Comparison of ENCODE assay signal across 8 cellular contexts in genomic region chr3:13650210-13651056, GRCh38.
A peak's percentile ranks its signal among the peaks of the same experiment; 100 is the strongest.
DNase-seq lines count a peak whose midpoint lies in the region; ATAC-seq, FAIRE-seq and TF ChIP-seq lines count a peak whose summit lies in the region.

No MANE protein-coding gene starts in this region.

- H2BK15ac ChIP-seq in neuronal stem cell (ENCODE audit: low read length), result no peak overlapping the region

- H2BK5ac ChIP-seq in neuronal stem cell (ENCODE audit: low read length), result no peak overlapping the region

- no peak for TF ChIP-seq EP300 in stomach (IDR thresholded peaks at IDR 0.05)

- H3K4me3 ChIP-seq in fibroblast of pulmonary artery (replicated peaks; ENCODE audit: low read depth, low read length) (no peak overlapping the region), neuronal stem cell (ENCODE audit: low read length in 2 of 2) (no peak overlapping the region), stomach (peak overlapping the region in 1 of 4 donors; percentile 18)

- H3K9me3 ChIP-seq in neuronal stem cell (replicated peaks in 1 of 2; ENCODE audit: control insufficient read depth in 2 of 2, insufficient read depth in 1 of 2, low read depth in 1 of 2, low read length in 2 of 2) (no peaks in the 10 kb centered on the region), stomach (no peaks in the 10 kb centered on the region)

- no peak overlapping the region for H2BK120ac ChIP-seq in neuronal stem cell (ENCODE audit: low read depth, low read length)

- TF ChIP-seq CTCF in fibroblast of pulmonary artery (IDR thresholded peaks at IDR 0.05; ENCODE audit: low read length, missing control alignments), result peak; percentile 89
- TF ChIP-seq CTCF in stomach (IDR thresholded peaks at IDR 0.05), result peak in 6 of 7 experiments; percentile 93 to 100 (median 99)

- DNase-seq in DMS53 (lab: John Stamatoyannopoulos, UW), result peak; percentile 40
- no peak for DNase-seq in DMS53 treated with DMSO at 0.1 percent for 48 hours (lab: John Stamatoyannopoulos, UW; ENCODE audit: unreplicated experiment)
- DNase-seq in RCC 7860 (ENCODE audit: low spot score), result peak; percentile 23
- peak; percentile 69 to 73 for DNase-seq in activated T-helper 1 cell treated with anti-CD3 and anti-CD28 coated beads, Interleukin-2, amount 50 U/mL, for 16 hours (ENCODE audit: low read depth in 1 of 2, low spot score in 1 of 2)
- DNase-seq in fibroblast of pulmonary artery (ENCODE audit: low read depth), result peak; percentile 74
- peak; percentile 85 for DNase-seq in neuronal stem cell (ENCODE audit: low spot score)
- DNase-seq in stomach, result peak; percentile 80

- H4K91ac ChIP-seq in neuronal stem cell (ENCODE audit: low read depth, low read length, poor library complexity), result no peak overlapping the region

- H3K4me1 ChIP-seq in neuronal stem cell (ENCODE audit: control insufficient read depth in 2 of 2, insufficient read depth in 1 of 2, low read depth in 1 of 2, low read length in 2 of 2) (peaks cover 23 to 27% of the 10 kb centered on the region in 2 donors), stomach (peaks cover 11 to 33% (median 31%) of the 10 kb centered on the region in 4 donors)

- H3K79me1 ChIP-seq in neuronal stem cell (ENCODE audit: low read depth, low read length), result no peaks in the 10 kb centered on the region

- ATAC-seq in HG03095 (IDR thresholded peaks at IDR 0.05; ENCODE audit: unreplicated experiment), result peak; percentile 71

- no peak overlapping the region for H3K14ac ChIP-seq in neuronal stem cell (ENCODE audit: low read length)

- H4K8ac ChIP-seq in neuronal stem cell (ENCODE audit: low read depth, low read length), result no peak overlapping the region

- H2BK12ac ChIP-seq in neuronal stem cell (ENCODE audit: low read length), result peak overlapping the region; percentile 19

- H3K36me3 ChIP-seq in neuronal stem cell (replicated peaks in 1 of 2; ENCODE audit: control insufficient read depth in 2 of 2, insufficient read depth in 2 of 2, low read length in 2 of 2), result no peaks in the 10 kb centered on the region
- no peaks in the 10 kb centered on the region for H3K36me3 ChIP-seq in stomach

- H3K27ac ChIP-seq in neuronal stem cell (replicated peaks; ENCODE audit: low read length) (no peak overlapping the region), stomach (no peak overlapping the region)

- TF ChIP-seq POLR2A in stomach (IDR thresholded peaks at IDR 0.05), result no peak

- H3K4ac ChIP-seq in neuronal stem cell (ENCODE audit: low read length), result no peak overlapping the region

- intact Hi-C loops in stomach (cut with DNase I; ENCODE audit: low total_unique reads), result loop anchor here (10.0 kb wide), 2 partner anchors 234 to 556 kb away; partner anchors contain the start of gene WNT7A

- peak overlapping the region; percentile 44 for H3K9ac ChIP-seq in neuronal stem cell (ENCODE audit: low read depth, low read length, poor library complexity)

- no CpG with 5 or more reads among the region's 48 CpGs for WGBS in neuronal stem cell (ENCODE audit: extremely low coverage in 2 of 2, insufficient read length in 2 of 2, insufficient replicate concordance in 1 of 2), 2 donors
- 16 to 35% (median 19%) methylated on average over 20 to 48 of the region's 48 CpGs for WGBS in stomach, 5 donors

- H2AK5ac ChIP-seq in neuronal stem cell (ENCODE audit: low read depth, low read length), result no peak overlapping the region

- H3K27me3 ChIP-seq in neuronal stem cell (ENCODE audit: control insufficient read depth in 3 of 3, insufficient read depth in 3 of 3, low read depth in 1 of 3, low read length in 3 of 3), result peaks cover 0 to 6% (median 0%) of the 10 kb centered on the region in 3 experiments
- peaks cover 0 to 41% (median 33%) of the 10 kb centered on the region in 3 donors for H3K27me3 ChIP-seq in stomach

- peak overlapping the region; percentile 76 for H3K23ac ChIP-seq in neuronal stem cell (ENCODE audit: low read depth, low read length, poor library complexity)

- H3K4me2 ChIP-seq in neuronal stem cell (ENCODE audit: insufficient read depth, low read length, poor library complexity, severe bottlenecking), result peak overlapping the region; percentile 48

- no peak for FAIRE-seq in RCC 7860 (lab: Jason Lieb, UNC)

- H2AFZ ChIP-seq in neuronal stem cell (ENCODE audit: low read length), result peak overlapping the region; percentile 5

- H3K18ac ChIP-seq in neuronal stem cell (ENCODE audit: low read length), result peak overlapping the region; percentile 94
